12 cellular contexts compared by ENCODE assay signal in the genomic region with DNA sequence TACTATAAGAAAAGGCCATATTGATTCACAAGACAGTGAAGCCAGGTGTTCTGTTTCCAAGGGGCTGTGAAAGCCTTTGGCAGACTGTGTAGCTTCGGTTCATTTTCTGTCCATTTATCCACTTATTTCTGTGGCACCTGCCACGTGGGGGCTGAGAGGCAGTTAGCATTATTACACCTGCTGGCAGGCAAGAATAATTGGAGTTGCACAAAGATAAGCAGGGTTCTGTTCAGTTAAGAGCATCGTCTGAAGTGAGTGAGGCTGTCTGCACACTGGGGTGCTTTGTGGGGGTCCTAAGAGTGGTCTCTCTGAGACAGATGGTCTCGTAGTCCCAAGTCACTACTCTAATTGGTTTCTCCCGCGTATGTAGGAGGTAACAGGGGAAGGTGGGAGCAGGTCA.
DNase-seq lines count a peak whose midpoint lies in the region; ATAC-seq and TF ChIP-seq lines count a peak whose summit lies in the region.
"Had no signal": no experiment of that assay in that cellular context is flagged by ENCODE, and none has a peak within 500 bp of the region (broad histone marks: within the 10 kb centered on the region; RNA-seq: fewer than 3 reads in every experiment).

No MANE protein-coding gene starts in this region.

- H3K9ac ChIP-seq in BLaER1: peak overlapping the region; percentile 26; the same call in 1 of the 2 replicates
- peak overlapping the region; percentile 21 for H3K9ac ChIP-seq in DND-41 (ENCODE audit: low read depth, low read length)

- H3K4me2 ChIP-seq in BLaER1: peak overlapping the region; percentile 49
- H3K4me2 ChIP-seq in DND-41 (ENCODE audit: insufficient read depth, low read length): peak overlapping the region; percentile 43
- no peak overlapping the region for H3K4me2 ChIP-seq in OCI-LY7 (ENCODE audit: low read length)

- H3K27ac Mint-ChIP-seq in activated CD8-positive, alpha-beta T cell treated with anti-CD3 and anti-CD28 coated beads, Interleukin-2, amount 10 ng/mL, durations not matched to agents 7 days and 5 days: peak overlapping the region; percentile 54
- no peak overlapping the region for H3K27ac Mint-ChIP-seq in stimulated activated memory B cell treated with anti-CD40 and anti-IgM and Interleukin-4, amounts not matched to agents 10 μg/mL and 1 μg/mL and 100 μg/mL, for 72 hours

- H3K9me3 Mint-ChIP-seq in activated CD8-positive, alpha-beta T cell treated with anti-CD3 and anti-CD28 coated beads, Interleukin-2, amount 10 ng/mL, durations not matched to agents 7 days and 5 days (ENCODE audit: insufficient read depth): no peaks in the 10 kb centered on the region
- no peaks in the 10 kb centered on the region for H3K9me3 Mint-ChIP-seq in stimulated activated memory B cell treated with anti-CD40 and anti-IgM and Interleukin-4, amounts not matched to agents 10 μg/mL and 1 μg/mL and 100 μg/mL, for 72 hours

- H3K27ac ChIP-seq in BLaER1: peak overlapping the region; percentile 52; the same call in 1 of the 2 replicates
- H3K27ac ChIP-seq in DND-41 (ENCODE audit: low read length): peak overlapping the region; percentile 81
- H3K27ac ChIP-seq in OCI-LY7 (ENCODE audit: low read depth, low read length, poor library complexity, severe bottlenecking): no peak overlapping the region
- H3K27ac ChIP-seq: gastrocnemius medialis had no signal

- peak; percentile 11 for TF ChIP-seq CTCF in DND-41 (IDR thresholded peaks at IDR 0.05; ENCODE audit: borderline replicate concordance, extremely low read depth, low read length, poor library complexity, severe bottlenecking)
- no peak for TF ChIP-seq CTCF in OCI-LY7 (conservative IDR thresholded peaks at IDR 0.05; ENCODE audit: low read length)

- peaks cover 39% of the 10 kb centered on the region for H3K4me1 ChIP-seq in BLaER1
- H3K4me1 ChIP-seq in DND-41 (ENCODE audit: insufficient read depth, low read length): peaks cover 57% of the 10 kb centered on the region
- peaks cover 17% of the 10 kb centered on the region for H3K4me1 ChIP-seq in OCI-LY7 (ENCODE audit: insufficient read depth, low read length, poor library complexity, severe bottlenecking)

- BruUV-seq in OCI-LY7 (replicated peaks; lab: Mats Ljungman, UMichigan): no TSS peak

- in situ Hi-C loops in ACHN (cut with HindIII; ENCODE audit: low pct_ligation_motif_present, low pct_unique_long_range_greater_than_20kb, low sequenced_read_pairs): no loop called here

- no peaks in the 10 kb centered on the region for H3K27me3 ChIP-seq in BLaER1
- H3K27me3 ChIP-seq in DND-41 (ENCODE audit: insufficient read depth, low read length, poor library complexity): no peaks in the 10 kb centered on the region
- H3K27me3 ChIP-seq: gastrocnemius medialis, MG63 had no signal

- peaks cover 78% of the 10 kb centered on the region for H3K4me1 Mint-ChIP-seq in activated CD8-positive, alpha-beta T cell treated with anti-CD3 and anti-CD28 coated beads, Interleukin-2, amount 10 ng/mL, durations not matched to agents 7 days and 5 days (ENCODE audit: low read depth)
- peaks cover 25% of the 10 kb centered on the region for H3K4me1 Mint-ChIP-seq in stimulated activated memory B cell treated with anti-CD40 and anti-IgM and Interleukin-4, amounts not matched to agents 10 μg/mL and 1 μg/mL and 100 μg/mL, for 72 hours

- CTCF ChIA-PET in activated CD8-positive, alpha-beta T cell treated with anti-CD3 and anti-CD28 coated beads, Interleukin-2, amount 10 ng/mL, durations not matched to agents 7 days and 5 days (lab: Charles Lee): interaction anchor here (0.7 to 3.5 kb wide), 17 partner anchors 15 to 734 kb away, joined by 3 to 29 read pairs (median 4); partner anchors contain the start of gene FYN
- CTCF ChIA-PET in OCI-LY7 (lab: Charles Lee; ENCODE audit: unreplicated experiment): no interaction called here

- ATAC-seq in DND-41 (ENCODE audit: insufficient read depth, low read depth) (peak; percentile 41), HG02885 (IDR thresholded peaks at IDR 0.05; ENCODE audit: poor library complexity, unreplicated experiment) (no peak)
- ATAC-seq in activated CD8-positive, alpha-beta T cell treated with anti-CD3 and anti-CD28 coated beads, Interleukin-2, amount 10 ng/mL, durations not matched to agents 7 days and 5 days: no peak
- ATAC-seq in stimulated activated memory B cell treated with anti-CD40 and anti-IgM and Interleukin-4, amounts not matched to agents 10 μg/mL and 1 μg/mL and 100 μg/mL, for 72 hours: no peak
- ATAC-seq: gastrocnemius medialis had no signal

- no peak overlapping the region for H3K4me3 Mint-ChIP-seq in activated CD8-positive, alpha-beta T cell treated with anti-CD3 and anti-CD28 coated beads, Interleukin-2, amount 10 ng/mL, durations not matched to agents 7 days and 5 days
- H3K4me3 Mint-ChIP-seq in stimulated activated memory B cell treated with anti-CD40 and anti-IgM and Interleukin-4, amounts not matched to agents 10 μg/mL and 1 μg/mL and 100 μg/mL, for 72 hours: no peak overlapping the region

- H4K20me1 ChIP-seq in BLaER1 (no peaks in the 10 kb centered on the region), DND-41 (ENCODE audit: insufficient read depth, low read length) (no peaks in the 10 kb centered on the region), OCI-LY7 (ENCODE audit: insufficient read depth, low read length) (no peaks in the 10 kb centered on the region)

- POLR2A ChIA-PET in activated CD8-positive, alpha-beta T cell treated with anti-CD3 and anti-CD28 coated beads, Interleukin-2, amount 10 ng/mL, durations not matched to agents 7 days and 5 days (lab: Charles Lee): interaction anchor here (0.6 to 1.8 kb wide), 3 partner anchors 16 to 290 kb away, joined by 3 to 7 read pairs (median 3); partner anchors contain the start of gene FYN
- POLR2A ChIA-PET in OCI-LY7 (lab: Charles Lee): no interaction called here

- H3K9me3 ChIP-seq in BLaER1: no peaks in the 10 kb centered on the region
- H3K9me3 ChIP-seq in DND-41 (ENCODE audit: insufficient read depth, low read length, severe bottlenecking): no peaks in the 10 kb centered on the region
- H3K9me3 ChIP-seq in OCI-LY7 (ENCODE audit: low read length): no peaks in the 10 kb centered on the region
- H3K9me3 ChIP-seq: gastrocnemius medialis, MG63 had no signal

- intact Hi-C loops in OCI-LY7 (cut with micrococcal nuclease; ENCODE audit: unreplicated experiment): no loop called here

- peak; percentile 48 for DNase-seq in DND-41
- DNase-seq in NCI-H2107 (lab: John Stamatoyannopoulos, UW): peak; percentile 49
- no peak for DNase-seq in activated CD8-positive, alpha-beta T cell treated with anti-CD3 and anti-CD28 coated beads, Interleukin-2, amount 10 ng/mL, durations not matched to agents 7 days and 5 days
- DNase-seq in ACHN: no peak
- no peak for DNase-seq in OCI-LY7 (ENCODE audit: low spot score)
- DNase-seq: gastrocnemius medialis, kidney, MG63, retina had no signal

- H3K36me3 ChIP-seq in BLaER1 (no peaks in the 10 kb centered on the region), DND-41 (ENCODE audit: insufficient read depth, low read length) (no peaks in the 10 kb centered on the region), OCI-LY7 (ENCODE audit: insufficient read depth, low read length) (no peaks in the 10 kb centered on the region)
- H3K36me3 ChIP-seq: gastrocnemius medialis, MG63 had no signal

- H3K27me3 Mint-ChIP-seq in activated CD8-positive, alpha-beta T cell treated with anti-CD3 and anti-CD28 coated beads, Interleukin-2, amount 10 ng/mL, durations not matched to agents 7 days and 5 days (ENCODE audit: low read depth): no peaks in the 10 kb centered on the region
- H3K27me3 Mint-ChIP-seq in stimulated activated memory B cell treated with anti-CD40 and anti-IgM and Interleukin-4, amounts not matched to agents 10 μg/mL and 1 μg/mL and 100 μg/mL, for 72 hours: no peaks in the 10 kb centered on the region

- H3K79me2 ChIP-seq in DND-41 (ENCODE audit: insufficient read depth, low read length): no peaks in the 10 kb centered on the region
- no peaks in the 10 kb centered on the region for H3K79me2 ChIP-seq in OCI-LY7 (ENCODE audit: insufficient read depth, low read depth, low read length)

- H3K4me3 ChIP-seq in BLaER1: no peak overlapping the region
- H3K4me3 ChIP-seq in DND-41 (ENCODE audit: low read depth in 1 of 2, low read length in 2 of 2): peak overlapping the region in 1 of 2 experiments; percentile 10; a peak in 1 of 4 replicates
- no peak overlapping the region for H3K4me3 ChIP-seq in OCI-LY7 (ENCODE audit: low read depth, low read length, poor library complexity, severe bottlenecking)
- H3K4me3 ChIP-seq: gastrocnemius medialis, MG63 had no signal

- peaks cover 3% of the 10 kb centered on the region for H3K36me3 Mint-ChIP-seq in activated CD8-positive, alpha-beta T cell treated with anti-CD3 and anti-CD28 coated beads, Interleukin-2, amount 10 ng/mL, durations not matched to agents 7 days and 5 days (ENCODE audit: low read depth)
- no peaks in the 10 kb centered on the region for H3K36me3 Mint-ChIP-seq in stimulated activated memory B cell treated with anti-CD40 and anti-IgM and Interleukin-4, amounts not matched to agents 10 μg/mL and 1 μg/mL and 100 μg/mL, for 72 hours

- no peaks in the 10 kb centered on the region for H3K9me2 ChIP-seq in OCI-LY7 (ENCODE audit: insufficient read depth, low read length)

- peak overlapping the region; percentile 52 for H2AFZ ChIP-seq in DND-41 (ENCODE audit: low read depth, low read length)
- H2AFZ ChIP-seq in OCI-LY7 (ENCODE audit: low read length): no peak overlapping the region

Comparison
In these comparisons a context has a peak if more than half of its experiments do, and no peak if none do; other contexts are left out.
1. DNase-seq: peak in DND-41 (single experiment) and NCI-H2107 (single experiment); none in activated CD8-positive, alpha-beta T cell treated with anti-CD3 and anti-CD28 coated beads, Interleukin-2, amount 10 ng/mL, durations not matched to agents 7 days and 5 days (single experiment), ACHN (single experiment) and OCI-LY7 (single experiment).